8 cellular contexts compared by ENCODE assay signal in genomic region chr2:39435974-39436591, GRCh38.
A peak's percentile ranks its signal among the peaks of the same experiment; 100 is the strongest.
DNase-seq lines count a peak whose midpoint lies in the region; ATAC-seq and TF ChIP-seq lines count a peak whose summit lies in the region.

No MANE protein-coding gene starts in this region.

- no peaks in the 10 kb centered on the region for H3K9me3 ChIP-seq in DND-41 (ENCODE audit: insufficient read depth, low read length, severe bottlenecking)
- H3K9me3 ChIP-seq in WERI-Rb-1 (ENCODE audit: severe bottlenecking): no peaks in the 10 kb centered on the region
- H3K9me3 ChIP-seq in neuron (ENCODE audit: low read length): no peaks in the 10 kb centered on the region

- H3K36me3 ChIP-seq in DND-41 (ENCODE audit: insufficient read depth, low read length) (peaks cover 4% of the 10 kb centered on the region; the same call in 1 of the 2 replicates), WERI-Rb-1 (peaks cover 10% of the 10 kb centered on the region), neuron (ENCODE audit: insufficient read depth, low read length) (no peaks in the 10 kb centered on the region)

- peak overlapping the region; percentile 96 for H2AFZ ChIP-seq in DND-41 (ENCODE audit: low read depth, low read length)
- peak overlapping the region; percentile 86 for H2AFZ ChIP-seq in neuron (ENCODE audit: low read depth, low read length)

- peak overlapping the region; percentile 66 for H3K9ac ChIP-seq in DND-41 (ENCODE audit: low read depth, low read length)

- H3K27me3 ChIP-seq in DND-41 (ENCODE audit: insufficient read depth, low read length, poor library complexity) (no peaks in the 10 kb centered on the region), WERI-Rb-1 (ENCODE audit: insufficient read depth, low read depth, severe bottlenecking) (no peaks in the 10 kb centered on the region), neuron (ENCODE audit: insufficient read depth, low read length) (no peaks in the 10 kb centered on the region)

- H3K4me1 ChIP-seq in DND-41 (ENCODE audit: insufficient read depth, low read length) (peaks cover 47% of the 10 kb centered on the region), neuron (ENCODE audit: insufficient read depth, low read length) (peaks cover 23% of the 10 kb centered on the region)

- peak overlapping the region; percentile 94 for H3K4me2 ChIP-seq in DND-41 (ENCODE audit: insufficient read depth, low read length)

- peaks cover 62% of the 10 kb centered on the region for H3K79me2 ChIP-seq in DND-41 (ENCODE audit: insufficient read depth, low read length)

- TF ChIP-seq CTCF in DND-41 (IDR thresholded peaks at IDR 0.05; ENCODE audit: borderline replicate concordance, extremely low read depth, low read length, poor library complexity, severe bottlenecking): no peak
- no peak for TF ChIP-seq CTCF in WERI-Rb-1 (IDR thresholded peaks at IDR 0.05; ENCODE audit: low read depth, low read length)
- no peak for TF ChIP-seq CTCF in foreskin fibroblast (IDR thresholded peaks at IDR 0.05; ENCODE audit: low read depth, low read length)

- no peak for DNase-seq in DND-41
- no peak for DNase-seq in WERI-Rb-1
- DNase-seq in foreskin fibroblast: peak in 1 of 2 donors; percentile 72
- no peak for DNase-seq in germinal center (ENCODE audit: low spot score)
- DNase-seq in NCI-H1930 (lab: John Stamatoyannopoulos, UW): no peak
- no peak for DNase-seq in MV-4-11 (lab: John Stamatoyannopoulos, UW)

- H3K4me3 ChIP-seq in DND-41 (ENCODE audit: low read depth in 1 of 2, low read length in 2 of 2) (peak overlapping the region; percentile 52 to 92), WERI-Rb-1 (ENCODE audit: low read depth, low read length) (peak overlapping the region; percentile 86), foreskin fibroblast (ENCODE audit: low read depth in 1 of 2, low read length in 2 of 2) (peak overlapping the region; percentile 79 to 91), neuron (ENCODE audit: low read length) (peak overlapping the region; percentile 83)

- H4K20me1 ChIP-seq in DND-41 (ENCODE audit: insufficient read depth, low read length): peaks cover 17% of the 10 kb centered on the region; the same call in 1 of the 2 replicates

- ATAC-seq in DND-41 (ENCODE audit: insufficient read depth, low read depth): peak; percentile 27
- ATAC-seq in HG02571 (IDR thresholded peaks at IDR 0.05; ENCODE audit: unreplicated experiment): peak; percentile 3

- H3K27ac ChIP-seq in DND-41 (ENCODE audit: low read length) (peak overlapping the region; percentile 64), WERI-Rb-1 (peak overlapping the region; percentile 98)
